25 cellular contexts compared by ENCODE assay signal in the genomic region with DNA sequence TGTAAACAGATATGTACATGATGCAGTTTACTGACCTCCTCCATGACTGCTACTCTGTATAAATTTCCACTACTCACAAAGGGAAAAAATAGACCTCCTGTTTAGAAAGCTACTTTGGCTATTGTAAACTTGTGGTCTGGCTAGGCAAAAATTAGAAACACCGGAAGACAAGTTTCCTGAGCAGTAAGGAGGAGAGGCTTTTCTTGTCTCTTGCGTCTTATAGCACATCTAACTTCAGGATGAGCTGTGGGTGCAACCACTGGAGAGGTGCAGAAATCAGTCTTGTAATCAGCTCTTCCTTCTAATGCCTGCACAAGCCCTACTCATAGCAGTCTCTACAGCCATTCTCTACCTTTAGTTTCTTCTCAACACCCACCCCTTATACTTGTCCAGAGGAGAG.
A peak's percentile ranks its signal among the peaks of the same experiment; 100 is the strongest.
DNase-seq lines count a peak whose midpoint lies in the region; ATAC-seq lines count a peak whose summit lies in the region.
"Had no signal": no experiment of that assay in that cellular context is flagged by ENCODE, and none has a peak within 500 bp of the region (broad histone marks: within the 10 kb centered on the region; RNA-seq: fewer than 3 reads in every experiment).

No MANE protein-coding gene starts in this region.

- H3K4me3 Mint-ChIP-seq in immature natural killer cell, result peak overlapping the region; percentile 31 to 77 (median 49)
- H3K4me3 Mint-ChIP-seq: WTC11 had no signal

- H3K4me1 Mint-ChIP-seq in immature natural killer cell, result peaks cover 18 to 20% of the 10 kb centered on the region in 2 donors
- H3K4me1 Mint-ChIP-seq: WTC11 had no signal

- peaks cover 0 to 14% (median 0%) of the 10 kb centered on the region in 6 donors for H3K9me3 Mint-ChIP-seq in immature natural killer cell
- H3K9me3 Mint-ChIP-seq: WTC11 had no signal

- H3K36me3 Mint-ChIP-seq in immature natural killer cell, result no peaks in the 10 kb centered on the region
- H3K36me3 Mint-ChIP-seq: WTC11 had no signal

- H3K27me3 Mint-ChIP-seq in immature natural killer cell (ENCODE audit: low read depth in 3 of 3), result peaks cover 0 to 2% (median 0%) of the 10 kb centered on the region in 3 donors

- peak; percentile 54 for DNase-seq in KG1 (lab: John Stamatoyannopoulos, UW)
- DNase-seq in immature natural killer cell, result peak in 2 of 3 donors; percentile 1
- DNase-seq in SHP77 (lab: John Stamatoyannopoulos, UW), result no peak
- DNase-seq in putamen (ENCODE audit: low spot score), result no peak
- DNase-seq: activated CD4-positive, alpha-beta T cell treated with anti-CD3 and anti-CD28 coated beads, Interleukin-2, amount 50 U/mL, for 48 hours; activated naive CD4-positive, alpha-beta T cell; activated T-cell treated with anti-CD3 and anti-CD28 coated beads for 4 hours; amygdala; Caco-2; dermis blood vessel endothelial cell; foreskin keratinocyte; IMR-90; kidney; mammary epithelial cell; NCI-H1048; NCI-H2081; pancreas; Right ventricle myocardium superior; sigmoid colon; stimulated activated naive CD4-positive, alpha-beta T cell; T-helper 2 cell had no signal

- peak overlapping the region in 3 of 6 donors; percentile 48 to 75 (median 72) for H3K27ac Mint-ChIP-seq in immature natural killer cell
- H3K27ac Mint-ChIP-seq: WTC11 had no signal

- ATAC-seq in GM18858 (IDR thresholded peaks at IDR 0.05; ENCODE audit: unreplicated experiment) (peak; percentile 49), GM21526 (IDR thresholded peaks at IDR 0.05; ENCODE audit: low FRiP score, unreplicated experiment) (peak; percentile 59), HG03469 (IDR thresholded peaks at IDR 0.05; ENCODE audit: unreplicated experiment) (no peak)
- ATAC-seq: foreskin keratinocyte, pancreas, WTC11 had no signal

Comparison
In these comparisons a context has a peak if more than half of its experiments do, and no peak if none do; other contexts are left out.
1. DNase-seq: peak in KG1 (single experiment) and immature natural killer cell (2 of 3); none in SHP77 (0 of 2) and putamen (single experiment).